ENCODE assay signal across 9 cellular contexts in genomic region chr3:10195692-10196091, GRCh38. TPM values are rescaled to one million over a fixed set of nuclear protein-coding genes. Genes with fewer than 3 reads are reported as not detected.
DNase-seq lines count a peak whose midpoint lies in the region; ATAC-seq lines count a peak whose summit lies in the region.
"Had no signal": no experiment of that assay in that cellular context is flagged by ENCODE, and none has a peak within 500 bp of the region (broad histone marks: within the 10 kb centered on the region; RNA-seq: fewer than 3 reads in every experiment).

No MANE protein-coding gene starts in this region.

- H4K12ac ChIP-seq in trophoblast cell (ENCODE audit: low read depth, low read length) = no peak overlapping the region

- no peak overlapping the region for H2BK120ac ChIP-seq in trophoblast cell (ENCODE audit: insufficient read depth, low read length, poor library complexity)

- peak overlapping the region; percentile 96 for H3K27ac Mint-ChIP-seq in central memory CD8-positive, alpha-beta T cell (ENCODE audit: low read depth)

- peak; percentile 44 for DNase-seq in NCI-H524 treated with DMSO at 0.1 percent for 48 hours (lab: John Stamatoyannopoulos, UW)
- DNase-seq in central memory CD8-positive, alpha-beta T cell (ENCODE audit: low spot score in 2 of 2) = no peak
- DNase-seq in trophoblast cell = no peak
- DNase-seq in mucosa of gallbladder (ENCODE audit: low spot score) = no peak
- no peak for DNase-seq in retina
- DNase-seq in NCI-H510A treated with DMSO at 0.1 percent for 48 hours (lab: John Stamatoyannopoulos, UW) = no peak
- DNase-seq: DND-41 had no signal

- H3K79me1 ChIP-seq in trophoblast cell (ENCODE audit: low read length) = peaks cover 3% of the 10 kb centered on the region

- H3K4me3 ChIP-seq in BLaER1 = no peak overlapping the region
- no peak overlapping the region for H3K4me3 ChIP-seq in trophoblast cell (ENCODE audit: low read depth, low read length)

- H3K9me3 ChIP-seq in BLaER1 (no peaks in the 10 kb centered on the region), trophoblast cell (ENCODE audit: insufficient read depth, low read depth, low read length) (peaks cover 2% of the 10 kb centered on the region)

- H3K27ac ChIP-seq in BLaER1 = peak overlapping the region; percentile 93
- H3K27ac ChIP-seq in trophoblast cell (ENCODE audit: low read depth, low read length) = no peak overlapping the region

- WGBS in trophoblast cell (ENCODE audit: extremely low coverage, insufficient coverage, insufficient read length) = no CpG with 5 or more reads among the region's 8 CpGs

- peaks cover 9% of the 10 kb centered on the region for H3K36me3 Mint-ChIP-seq in central memory CD8-positive, alpha-beta T cell (ENCODE audit: insufficient read depth)

- H2AFZ ChIP-seq in trophoblast cell (ENCODE audit: insufficient read depth, low read length, poor library complexity) = no peak overlapping the region

- H3K79me2 ChIP-seq in trophoblast cell (ENCODE audit: control insufficient read depth, insufficient read depth, low read length, poor library complexity) = no peaks in the 10 kb centered on the region

- H2BK5ac ChIP-seq in trophoblast cell (ENCODE audit: low read depth, low read length, poor library complexity) = no peak overlapping the region

- H3K27me3 ChIP-seq in BLaER1 (no peaks in the 10 kb centered on the region), trophoblast cell (ENCODE audit: insufficient read depth, low read length) (no peaks in the 10 kb centered on the region)

- peaks cover 100% of the 10 kb centered on the region for H3K4me1 ChIP-seq in BLaER1
- H3K4me1 ChIP-seq in trophoblast cell (ENCODE audit: control insufficient read depth in 1 of 2, insufficient read depth in 2 of 2, low read length in 2 of 2) = peaks cover 13 to 32% of the 10 kb centered on the region in 2 experiments

- H3K18ac ChIP-seq in trophoblast cell (ENCODE audit: low read length) = no peak overlapping the region

- H4K8ac ChIP-seq in trophoblast cell (ENCODE audit: low read depth, low read length) = no peak overlapping the region

- H2BK12ac ChIP-seq in trophoblast cell (ENCODE audit: low read length) = no peak overlapping the region

- no peaks in the 10 kb centered on the region for H4K20me1 ChIP-seq in BLaER1

- H3K4me1 Mint-ChIP-seq in central memory CD8-positive, alpha-beta T cell = peaks cover 60% of the 10 kb centered on the region

- H3K4me2 ChIP-seq in BLaER1 (peak overlapping the region; percentile 92), trophoblast cell (ENCODE audit: low read length) (no peak overlapping the region)

- no peak overlapping the region for H3K4ac ChIP-seq in trophoblast cell (ENCODE audit: low read depth, low read length)

- H2AK5ac ChIP-seq in trophoblast cell (ENCODE audit: low read length) = no peak overlapping the region

- H3K4me3 Mint-ChIP-seq in central memory CD8-positive, alpha-beta T cell = peak overlapping the region; percentile 70

- H3K9ac ChIP-seq in BLaER1 (peak overlapping the region; percentile 80), trophoblast cell (ENCODE audit: low read length) (no peak overlapping the region)

- no peaks in the 10 kb centered on the region for H3K27me3 Mint-ChIP-seq in central memory CD8-positive, alpha-beta T cell

- H4K91ac ChIP-seq in trophoblast cell (ENCODE audit: low read depth, low read length) = no peak overlapping the region

- H3K9me3 Mint-ChIP-seq in central memory CD8-positive, alpha-beta T cell = no peaks in the 10 kb centered on the region

- peak overlapping the region; percentile 63 for H3K23ac ChIP-seq in trophoblast cell (ENCODE audit: low read length)

- no peak for ATAC-seq in central memory CD8-positive, alpha-beta T cell (replicated peaks; ENCODE audit: extremely low read depth, poor library complexity, severe bottlenecking)
- ATAC-seq in HG03280 (IDR thresholded peaks at IDR 0.05; ENCODE audit: unreplicated experiment) = no peak

- no peaks in the 10 kb centered on the region for H3K36me3 ChIP-seq in BLaER1
- no peaks in the 10 kb centered on the region for H3K36me3 ChIP-seq in trophoblast cell (ENCODE audit: control insufficient read depth in 1 of 2, insufficient read depth in 2 of 2, low read length in 2 of 2)

- no peak overlapping the region for H3K14ac ChIP-seq in trophoblast cell (ENCODE audit: low read length)

RNA-seq across cellular contexts. Expression of gene IRAK2, which starts 31.0 kb away (rescaled TPM):
- 3.4 and 3.5 TPM in 2 replicates for polyA plus RNA-seq in trophoblast cell (2013)
- total RNA-seq in mucosa of gallbladder = 2.7 TPM

RNA-seq across cellular contexts. Expression of gene TATDN2, which starts 52.6 kb away (rescaled TPM):
- 12.9 and 13.5 TPM in 2 replicates for polyA plus RNA-seq in trophoblast cell (2013)
- 39.1 TPM for total RNA-seq in mucosa of gallbladder

RNA-seq across cellular contexts. Expression of gene VHL, which starts 54.1 kb away (rescaled TPM):
- 35.9 and 36.8 TPM in 2 replicates for polyA plus RNA-seq in trophoblast cell (2013)
- total RNA-seq in mucosa of gallbladder = 47.2 TPM
